29 cellular contexts compared by ENCODE assay signal in the genomic region with DNA sequence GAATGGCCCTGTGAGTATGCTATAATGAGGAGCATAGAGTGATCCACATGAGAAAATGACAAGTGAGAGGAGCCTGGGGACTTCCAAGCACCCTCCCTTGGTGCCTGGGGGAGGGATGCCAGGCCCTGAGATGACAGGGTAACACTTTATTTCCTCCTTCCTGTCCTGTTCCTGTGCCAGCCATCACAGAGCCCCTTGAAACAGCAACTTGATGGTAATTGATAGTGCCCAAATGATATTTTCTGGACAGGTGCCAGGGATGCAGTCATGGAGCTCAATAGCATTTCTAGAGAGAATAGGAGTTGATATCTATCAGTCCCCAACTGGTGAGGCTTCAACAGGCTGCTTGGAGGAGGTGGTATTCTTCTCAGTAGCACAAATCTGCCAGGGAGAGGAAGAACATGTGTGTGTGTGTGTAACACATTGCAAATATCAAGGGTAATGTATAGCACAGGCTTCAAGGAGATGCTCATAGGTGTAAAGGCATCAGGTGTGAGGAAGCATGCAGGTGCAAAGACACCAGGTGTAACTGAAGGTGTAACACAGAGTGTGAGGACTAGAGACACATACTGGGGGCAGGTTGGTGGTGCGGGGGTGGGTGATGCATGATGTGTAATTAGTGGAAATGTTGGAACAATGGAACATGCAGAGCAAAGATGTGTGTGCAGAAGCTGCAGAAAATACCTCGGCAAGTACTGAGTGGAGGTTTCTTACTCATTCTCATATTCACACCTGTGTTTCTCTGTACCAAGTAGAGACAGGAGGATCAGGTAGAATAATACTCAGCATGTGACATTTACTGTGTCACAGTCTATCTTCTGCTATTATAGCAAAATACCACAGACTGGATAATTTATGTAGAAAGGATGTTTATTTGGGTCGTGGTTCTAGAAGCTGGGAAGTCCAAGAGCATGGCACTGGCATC. TPM values are rescaled to one million over a fixed set of nuclear protein-coding genes. Genes with fewer than 3 reads are reported as not detected.
DNase-seq lines count a peak whose midpoint lies in the region; ATAC-seq and TF ChIP-seq lines count a peak whose summit lies in the region.
"Had no signal": no experiment of that assay in that cellular context is flagged by ENCODE, and none has a peak within 500 bp of the region (broad histone marks: within the 10 kb centered on the region; RNA-seq: fewer than 3 reads in every experiment).

No MANE protein-coding gene starts in this region.

- H2AFZ ChIP-seq in SK-N-SH (ENCODE audit: low read depth) = no peak overlapping the region

- CTCF ChIA-PET in SK-N-SH (lab: Yijun Ruan, JAX) = no interaction called here

- TF ChIP-seq EP300 in SK-N-SH (IDR thresholded peaks at IDR 0.05; ENCODE audit: borderline replicate concordance in 1 of 2, low read depth in 1 of 2, low read length in 1 of 2) (no peak; a peak in 1 of 4 replicates), tibial nerve (IDR thresholded peaks at IDR 0.05) (no peak)

- H3K4me1 ChIP-seq in SK-N-SH (ENCODE audit: control insufficient read depth in 1 of 2, insufficient read depth in 2 of 2, low read depth in 1 of 2, low read length in 1 of 2) (peaks cover 8 to 28% of the 10 kb centered on the region in 2 experiments; a peak in 3 of 4 replicates), tibial nerve (peaks cover 0 to 16% (median 2%) of the 10 kb centered on the region in 4 donors)
- H3K4me1 ChIP-seq: psoas muscle, uterus had no signal

- WGBS in SK-N-SH (ENCODE audit: low lambda C conversion rate) = 79% methylated on average over 3 of the region's 3 CpGs
- WGBS in tibial nerve, 2 donors = 81 to 87% methylated on average over 3 of the region's 3 CpGs

- no peaks in the 10 kb centered on the region for H3K9me2 ChIP-seq in SK-N-SH

- H3K36me3 Mint-ChIP-seq in activated T-helper 17 cell treated with anti-CD3 and anti-CD28 coated beads, Interleukin-2, amount 50 U/mL, for 72 hours (ENCODE audit: low read depth) = no peaks in the 10 kb centered on the region
- H3K36me3 Mint-ChIP-seq in stimulated activated naive B cell treated with anti-CD40 and anti-IgM and Interleukin-4, amounts not matched to agents 10 μg/mL and 1 μg/mL and 100 μg/mL, for 72 hours = no peaks in the 10 kb centered on the region
- H3K36me3 Mint-ChIP-seq: CD4-positive, CD25-positive, alpha-beta regulatory T cell; natural killer cell treated with Interleukin-12 subunit alpha and Interleukin-12 subunit beta and Interleukin-15 and Interleukin-18, amount 100 ng/mL, for 72 hours had no signal

- no peak for TF ChIP-seq POLR2A in tibial nerve (IDR thresholded peaks at IDR 0.05)

- POLR2A ChIA-PET in SK-N-SH (lab: Yijun Ruan, JAX) = interaction anchor here (0.6 kb wide), 1 partner anchor 226 kb away, joined by 6 read pairs; no protein-coding TSS in a partner anchor

- peaks cover 5% of the 10 kb centered on the region for H3F3A ChIP-seq in SK-N-SH (replicated peaks; ENCODE audit: insufficient read depth)

- peak; percentile 2 for DNase-seq in DMS153 (lab: John Stamatoyannopoulos, UW)
- DNase-seq in DMS153 treated with DMSO at 0.1 percent for 48 hours (lab: John Stamatoyannopoulos, UW; ENCODE audit: unreplicated experiment) = no peak
- peak; percentile 58 for DNase-seq in SK-N-SH
- DNase-seq in stimulated activated naive B cell treated with anti-CD40 and anti-IgM and Interleukin-4, amounts not matched to agents 10 μg/mL and 1 μg/mL and 100 μg/mL, for 72 hours = no peak
- no peak for DNase-seq in tibial nerve (ENCODE audit: low spot score in 2 of 2)
- DNase-seq: 8988T; CD4-positive, CD25-positive, alpha-beta regulatory T cell; effector CD8-positive, alpha-beta T cell; hypothalamus; left colon; mammary epithelial cell; mucosa of descending colon; NCI-H187; NCI-H446 treated with DMSO at 0.1 percent for 48 hours; NK-92 treated with Interleukin-12 subunit alpha and Interleukin-12 subunit beta, amount 100 ng/mL, for 24 hours; occipital lobe; psoas muscle; stimulated activated CD8-positive, alpha-beta memory T cell treated with anti-CD3 and anti-CD28 coated beads, Interleukin-4, amount 100 ng/mL, for 48 hours; stomach; uterus had no signal

- H3K27ac Mint-ChIP-seq in activated T-helper 17 cell treated with anti-CD3 and anti-CD28 coated beads, Interleukin-2, amount 50 U/mL, for 72 hours = no peak overlapping the region
- H3K27ac Mint-ChIP-seq in stimulated activated naive B cell treated with anti-CD40 and anti-IgM and Interleukin-4, amounts not matched to agents 10 μg/mL and 1 μg/mL and 100 μg/mL, for 72 hours = no peak overlapping the region
- H3K27ac Mint-ChIP-seq: natural killer cell treated with Interleukin-12 subunit alpha and Interleukin-12 subunit beta and Interleukin-15 and Interleukin-18, amount 100 ng/mL, for 72 hours had no signal

- H3K9me3 ChIP-seq in SK-N-SH (no peaks in the 10 kb centered on the region), tibial nerve (no peaks in the 10 kb centered on the region)
- H3K9me3 ChIP-seq: mucosa of descending colon, psoas muscle, stomach, uterus had no signal

- H3K36me3 ChIP-seq in SK-N-SH (replicated peaks in 1 of 2; ENCODE audit: control insufficient read depth in 1 of 2, insufficient read depth in 2 of 2, low read length in 1 of 2) (no peaks in the 10 kb centered on the region), tibial nerve (no peaks in the 10 kb centered on the region)
- H3K36me3 ChIP-seq: stomach, uterus had no signal

- peaks cover 18% of the 10 kb centered on the region for H3K27me3 Mint-ChIP-seq in activated T-helper 17 cell treated with anti-CD3 and anti-CD28 coated beads, Interleukin-2, amount 50 U/mL, for 72 hours
- H3K27me3 Mint-ChIP-seq in stimulated activated naive B cell treated with anti-CD40 and anti-IgM and Interleukin-4, amounts not matched to agents 10 μg/mL and 1 μg/mL and 100 μg/mL, for 72 hours = peaks cover 13 to 35% of the 10 kb centered on the region in 2 donors

- no peaks in the 10 kb centered on the region for H3K9me3 Mint-ChIP-seq in activated T-helper 17 cell treated with anti-CD3 and anti-CD28 coated beads, Interleukin-2, amount 50 U/mL, for 72 hours
- H3K9me3 Mint-ChIP-seq in stimulated activated naive B cell treated with anti-CD40 and anti-IgM and Interleukin-4, amounts not matched to agents 10 μg/mL and 1 μg/mL and 100 μg/mL, for 72 hours = no peaks in the 10 kb centered on the region
- H3K9me3 Mint-ChIP-seq: natural killer cell treated with Interleukin-12 subunit alpha and Interleukin-12 subunit beta and Interleukin-15 and Interleukin-18, amount 100 ng/mL, for 72 hours had no signal

- TF ChIP-seq RAD21 in SK-N-SH (IDR thresholded peaks at IDR 0.05; ENCODE audit: low read length) = no peak

- H3K79me2 ChIP-seq in SK-N-SH (ENCODE audit: insufficient read depth) = no peaks in the 10 kb centered on the region

- H3K9ac ChIP-seq in SK-N-SH = no peak overlapping the region

- no peak overlapping the region for H3K4me2 ChIP-seq in SK-N-SH

- H3K4me3 ChIP-seq in SK-N-SH (ENCODE audit: low read depth in 2 of 2, low read length in 1 of 2) (no peak overlapping the region), tibial nerve (no peak overlapping the region)
- H3K4me3 ChIP-seq: coronary artery, mucosa of descending colon, psoas muscle, stomach, uterus had no signal

- H3K27ac ChIP-seq in SK-N-SH (ENCODE audit: low read depth in 2 of 2, low read length in 1 of 2) (no peak overlapping the region), tibial nerve (no peak overlapping the region)
- H3K27ac ChIP-seq: coronary artery, psoas muscle, stomach, uterus had no signal

- H3K4me3 Mint-ChIP-seq in activated T-helper 17 cell treated with anti-CD3 and anti-CD28 coated beads, Interleukin-2, amount 50 U/mL, for 72 hours = no peak overlapping the region
- no peak overlapping the region for H3K4me3 Mint-ChIP-seq in stimulated activated naive B cell treated with anti-CD40 and anti-IgM and Interleukin-4, amounts not matched to agents 10 μg/mL and 1 μg/mL and 100 μg/mL, for 72 hours
- H3K4me3 Mint-ChIP-seq: CD4-positive, CD25-positive, alpha-beta regulatory T cell; natural killer cell treated with Interleukin-12 subunit alpha and Interleukin-12 subunit beta and Interleukin-15 and Interleukin-18, amount 100 ng/mL, for 72 hours had no signal

- TF ChIP-seq CTCF in SK-N-SH (IDR thresholded peaks at IDR 0.05) (no peak), tibial nerve (IDR thresholded peaks at IDR 0.05) (no peak)

- ATAC-seq in SK-N-SH treated with all-trans-retinoic acid at 6 μM for 48 hours = no peak
- ATAC-seq in GM18867 (IDR thresholded peaks at IDR 0.05; ENCODE audit: unreplicated experiment) = peak; percentile 39
- ATAC-seq in activated T-helper 17 cell treated with anti-CD3 and anti-CD28 coated beads, Interleukin-2, amount 50 U/mL, for 72 hours (replicated peaks) = peak; percentile 63
- ATAC-seq in stimulated activated naive B cell treated with anti-CD40 and anti-IgM and Interleukin-4, amounts not matched to agents 10 μg/mL and 1 μg/mL and 100 μg/mL, for 72 hours (replicated peaks) = no peak
- ATAC-seq: HCT116; HepG2; left colon; mucosa of descending colon; natural killer cell treated with Interleukin-12 subunit alpha and Interleukin-12 subunit beta and Interleukin-15 and Interleukin-18, amount 100 ng/mL, for 72 hours; psoas muscle; sciatic nerve had no signal

- H3K27me3 ChIP-seq in SK-N-SH (ENCODE audit: insufficient read depth) (no peaks in the 10 kb centered on the region), tibial nerve (no peaks in the 10 kb centered on the region)
- H3K27me3 ChIP-seq: stomach, uterus had no signal

- no peaks in the 10 kb centered on the region for H3K4me1 Mint-ChIP-seq in activated T-helper 17 cell treated with anti-CD3 and anti-CD28 coated beads, Interleukin-2, amount 50 U/mL, for 72 hours
- peaks cover 7 to 13% of the 10 kb centered on the region in 2 donors for H3K4me1 Mint-ChIP-seq in stimulated activated naive B cell treated with anti-CD40 and anti-IgM and Interleukin-4, amounts not matched to agents 10 μg/mL and 1 μg/mL and 100 μg/mL, for 72 hours

- H4K20me1 ChIP-seq in SK-N-SH (ENCODE audit: insufficient read depth) = no peaks in the 10 kb centered on the region

TF ChIP-seq in SK-N-SH, 30 proteins besides CTCF, POLR2A, EP300 and RAD21:
- TF ChIP-seq NFIC (IDR thresholded peaks at IDR 0.05; ENCODE audit: borderline replicate concordance) (peak; percentile 20; the same call in 1 of the 2 replicates), YY1 (IDR thresholded peaks at IDR 0.05; ENCODE audit: low read depth) (no peak), GATA2 (CRISPR knock-in tag; IDR thresholded peaks at IDR 0.05) (peak; percentile 57)

TF ChIP-seq in SK-N-SH treated with all-trans-retinoic acid at 6 μM for 48 hours, 23 proteins besides CTCF, POLR2A, EP300 and RAD21 (continues in another document):
- no peak for TF ChIP-seq ZNF565 (CRISPR knock-in tag; conservative IDR thresholded peaks at IDR 0.05; ENCODE audit: low read depth)

RNA-seq across cellular contexts. Expression of gene WWC1, which starts 18.1 kb away (rescaled TPM):
- 15.2 and 16.9 TPM in 2 replicates for polyA plus RNA-seq in SK-N-SH (2012; rRNA removed)
- polyA plus RNA-seq in SK-N-SH (2012; cell fraction: cytosol; rRNA removed) = 12.4 and 13.0 TPM in 2 replicates
- 15.6 and 17.4 TPM in 2 replicates for polyA plus RNA-seq in SK-N-SH (2012; cell fraction: nucleus; rRNA removed)
- 1 to 10 TPM; 1.3 to 1.9 TPM for total RNA-seq in activated T-helper 17 cell treated with anti-CD3 and anti-CD28 coated beads, Interleukin-2, amount 50 U/mL, for 72 hours
- 1 to 10 TPM in 2 of 4 donors, under 1 TPM in 2; 0.78 to 3.3 (median 1.00) TPM for total RNA-seq in tibial nerve
- total RNA-seq: natural killer cell treated with Interleukin-12 subunit alpha and Interleukin-12 subunit beta and Interleukin-15 and Interleukin-18, amount 100 ng/mL, for 72 hours; T-helper 1 cell treated with Interleukin-12 subunit alpha and Interleukin-12 subunit beta and Interleukin-4 antibody, amounts not matched to agents 30 ng/mL and 1 ng/mL, for 36 hours had no signal

Comparison
In these comparisons a context has a peak if more than half of its experiments do, and no peak if none do; other contexts are left out.
1. DNase-seq: peak in DMS153 (single experiment) and SK-N-SH (single experiment); none in DMS153 treated with DMSO at 0.1 percent for 48 hours (single experiment), stimulated activated naive B cell treated with anti-CD40 and anti-IgM and Interleukin-4, amounts not matched to agents 10 μg/mL and 1 μg/mL and 100 μg/mL, for 72 hours (single experiment) and tibial nerve (0 of 2).
2. ATAC-seq: peak in GM18867 (single experiment) and activated T-helper 17 cell treated with anti-CD3 and anti-CD28 coated beads, Interleukin-2, amount 50 U/mL, for 72 hours (single experiment); none in SK-N-SH treated with all-trans-retinoic acid at 6 μM for 48 hours (single experiment) and stimulated activated naive B cell treated with anti-CD40 and anti-IgM and Interleukin-4, amounts not matched to agents 10 μg/mL and 1 μg/mL and 100 μg/mL, for 72 hours (0 of 2).